ENCODE assay signal across 1 cellular context in the genomic region with DNA sequence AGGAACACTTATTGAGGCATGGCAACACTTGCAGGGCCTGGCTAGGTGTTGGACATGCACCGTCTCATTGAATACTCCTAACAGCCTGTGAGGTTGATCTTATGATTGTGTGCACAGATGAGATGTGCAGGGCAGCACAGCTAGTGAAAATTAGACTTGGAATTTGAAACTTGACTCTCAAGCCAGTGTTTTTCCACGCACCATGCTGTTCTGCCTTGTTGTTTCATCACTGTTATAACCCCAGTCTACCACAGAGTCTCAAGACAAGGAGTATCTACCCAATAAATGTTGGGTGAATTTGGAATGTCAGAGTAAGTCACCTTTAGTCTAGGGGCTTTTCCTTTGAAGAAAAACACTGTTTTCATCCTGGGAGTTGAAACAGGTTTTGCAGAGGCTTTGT.
TF ChIP-seq lines count a peak whose summit lies in the region.

No MANE protein-coding gene starts in this region.

TF ChIP-seq in IMR-90, 13 proteins besides CTCF, POLR2A, EP300 and RAD21 (continued from another document):
- TF ChIP-seq USF2 (IDR thresholded peaks at IDR 0.05; ENCODE audit: low read depth, low read length) (no peak), RFX5 (IDR thresholded peaks at IDR 0.05; ENCODE audit: low read depth, low read length) (no peak), ELK1 (IDR thresholded peaks at IDR 0.05; ENCODE audit: borderline replicate concordance, low read depth, low read length) (no peak), MAFK (IDR thresholded peaks at IDR 0.05; ENCODE audit: low read depth, low read length) (no peak), BHLHE40 (IDR thresholded peaks at IDR 0.05; ENCODE audit: low read depth, low read length) (no peak), FOS (IDR thresholded peaks at IDR 0.05; ENCODE audit: low read depth, low read length) (no peak), MXI1 (IDR thresholded peaks at IDR 0.05; ENCODE audit: borderline replicate concordance, low read depth, low read length) (no peak), SMC3 (IDR thresholded peaks at IDR 0.05; ENCODE audit: low read depth, low read length) (no peak), CHD1 (IDR thresholded peaks at IDR 0.05; ENCODE audit: low read depth, low read length) (no peak), MAZ (IDR thresholded peaks at IDR 0.05; ENCODE audit: borderline replicate concordance, low read depth, low read length) (no peak), CEBPB (IDR thresholded peaks at IDR 0.05; ENCODE audit: low read depth, low read length) (no peak)
